1 cellular context compared by ENCODE assay signal in genomic region chr3:37599779-37600178, GRCh38.
TF ChIP-seq lines count a peak whose summit lies in the region.

No MANE protein-coding gene starts in this region.

TF ChIP-seq in K562, 482 proteins besides CTCF, POLR2A, EP300 and RAD21 (continued from another document):
- TF ChIP-seq RBM34 (IDR thresholded peaks at IDR 0.05; ENCODE audit: borderline replicate concordance, insufficient read depth, low read length): no peak
- TF ChIP-seq ZNF75A (CRISPR knock-in tag; IDR thresholded peaks at IDR 0.05): no peak
- TF ChIP-seq ZNF316 (IDR thresholded peaks at IDR 0.05): peak; percentile 51
- TF ChIP-seq CGGBP1 (CRISPR knock-in tag; IDR thresholded peaks at IDR 0.05): no peak
- TF ChIP-seq MAFF (IDR thresholded peaks at IDR 0.05; ENCODE audit: low read length): peak; percentile 21; the same call in 1 of the 2 replicates
- no peak for TF ChIP-seq DIDO1 (tag; IDR thresholded peaks at IDR 0.05; ENCODE audit: low read depth)
- TF ChIP-seq NFXL1 (CRISPR knock-in tag; IDR thresholded peaks at IDR 0.05): no peak
- peak; percentile 37; the same call in 1 of the 2 replicates for TF ChIP-seq MAFK (IDR thresholded peaks at IDR 0.05; ENCODE audit: low read length)
